In the genomic region with DNA sequence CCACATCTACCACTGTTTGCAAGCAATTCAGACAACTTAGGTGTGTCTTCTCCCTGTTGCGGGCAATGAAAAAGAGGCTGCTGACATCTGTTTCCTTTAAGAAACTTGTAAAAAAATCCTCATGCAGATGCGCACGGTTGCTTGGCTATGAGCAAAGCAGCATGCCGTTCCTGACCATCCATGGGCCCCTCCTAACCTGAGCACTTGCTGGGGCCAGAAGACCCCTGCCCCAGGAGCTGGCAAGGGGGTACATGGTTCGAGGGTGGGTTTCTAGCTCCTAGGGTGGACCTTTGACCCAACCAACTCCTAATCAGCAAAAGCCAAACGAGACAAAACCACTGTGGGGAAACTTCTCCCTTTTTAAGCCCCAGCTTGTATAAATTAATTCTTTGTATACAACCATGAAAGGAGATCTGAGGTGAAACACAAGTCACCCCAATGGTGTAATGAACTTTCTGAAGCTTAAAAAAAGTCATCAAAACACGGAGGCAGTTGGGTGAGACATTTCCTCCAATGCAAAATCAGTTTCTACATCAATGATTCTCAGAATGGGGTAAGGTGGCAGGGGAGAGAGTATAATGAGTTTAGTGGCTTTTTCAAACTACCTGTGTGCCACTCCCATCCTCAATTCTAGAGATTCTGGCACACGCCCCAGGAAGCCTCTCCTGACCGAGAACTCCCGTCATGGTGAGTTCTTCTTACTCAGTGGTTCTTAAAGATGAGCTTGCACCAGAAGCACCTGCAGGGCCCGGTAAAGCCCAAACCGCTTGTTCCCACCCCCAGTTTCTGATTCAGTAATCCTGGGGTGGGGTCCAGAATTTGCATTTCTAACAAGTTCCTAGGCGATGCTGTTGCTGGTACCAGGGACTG, we compare ENCODE assay signal across 9 cellular contexts. TPM values are rescaled to one million over a fixed set of nuclear protein-coding genes. Genes with fewer than 3 reads are reported as not detected.
DNase-seq lines count a peak whose midpoint lies in the region; ATAC-seq and TF ChIP-seq lines count a peak whose summit lies in the region.
"Had no signal": no experiment of that assay in that cellular context is flagged by ENCODE, and none has a peak within 500 bp of the region (broad histone marks: within the 10 kb centered on the region; RNA-seq: fewer than 3 reads in every experiment).

No MANE protein-coding gene starts in this region.

- peak overlapping the region; percentile 44; the same call in 1 of the 2 replicates for H2AFZ ChIP-seq in MM.1S (ENCODE audit: low read length)

- peak; percentile 50 for ATAC-seq in GM18861 (IDR thresholded peaks at IDR 0.05; ENCODE audit: unreplicated experiment)
- peak; percentile 44 for ATAC-seq in HG02571 (IDR thresholded peaks at IDR 0.05; ENCODE audit: unreplicated experiment)

- intact Hi-C loops in colonic mucosa (cut with DNase I), result no loop called here

- peak overlapping the region; percentile 94 for H3K4me2 ChIP-seq in MM.1S (ENCODE audit: low read depth, low read length)

- H4K20me1 ChIP-seq in MM.1S (ENCODE audit: insufficient read depth, low read length), result no peaks in the 10 kb centered on the region

- DNase-seq in MM.1S (peak; percentile 97), mesenteric fat pad (ENCODE audit: low spot score) (peak; percentile 30), colonic mucosa (no peak), EL (no peak), epidermal melanocyte (ENCODE audit: insufficient read length, low spot score) (no peak), hippocampal formation (lab: John Stamatoyannopoulos, UW) (no peak)

- TF ChIP-seq CTCF in MM.1S (IDR thresholded peaks at IDR 0.05; ENCODE audit: low read length), result no peak
- no peak for TF ChIP-seq CTCF in colonic mucosa (IDR thresholded peaks at IDR 0.05)

- H3K27me3 ChIP-seq in MM.1S (replicated peaks; ENCODE audit: insufficient read depth, low read length) (no peaks in the 10 kb centered on the region), colonic mucosa (no peaks in the 10 kb centered on the region)

- H3K9ac ChIP-seq in MM.1S (ENCODE audit: low read length), result peak overlapping the region; percentile 85
- H3K9ac ChIP-seq in colonic mucosa (ENCODE audit: low read depth in 2 of 2, low read length in 2 of 2), result no peak overlapping the region

- H3K9me3 ChIP-seq in MM.1S (replicated peaks; ENCODE audit: insufficient read depth, low read length), result no peaks in the 10 kb centered on the region
- H3K9me3 ChIP-seq in colonic mucosa, result no peaks in the 10 kb centered on the region

- H3K4me3 ChIP-seq in MM.1S (ENCODE audit: low read length) (peak overlapping the region; percentile 47), colonic mucosa (no peak overlapping the region)

- H3K9me2 ChIP-seq in MM.1S (replicated peaks; ENCODE audit: insufficient read depth, low read length), result no peaks in the 10 kb centered on the region

- peaks cover 51% of the 10 kb centered on the region for H3K4me1 ChIP-seq in MM.1S (ENCODE audit: low read length)
- no peaks in the 10 kb centered on the region for H3K4me1 ChIP-seq in colonic mucosa

- H3K79me2 ChIP-seq in MM.1S (ENCODE audit: low read length), result no peaks in the 10 kb centered on the region

- H3K27ac ChIP-seq in MM.1S (ENCODE audit: low read length) (peak overlapping the region; percentile 96), colonic mucosa (no peak overlapping the region)

- H3K36me3 ChIP-seq in MM.1S (replicated peaks; ENCODE audit: insufficient read depth, low read length), result no peaks in the 10 kb centered on the region
- H3K36me3 ChIP-seq in colonic mucosa, result no peaks in the 10 kb centered on the region

- peaks cover 35% of the 10 kb centered on the region for H3F3A ChIP-seq in MM.1S (ENCODE audit: insufficient read depth, low read length)

RNA-seq across cellular contexts. Expression of a gene that starts 44.1 kb away (rescaled TPM):
- total RNA-seq in mesenteric fat pad (0.16 TPM), colonic mucosa (under 1 TPM in 1 of 2 donors, not detected in 1; 0.15 TPM)
- total RNA-seq: HT1080 had no signal

Comparison
In these comparisons a context has a peak if more than half of its experiments do, and no peak if none do; other contexts are left out.
1. DNase-seq: peak in MM.1S (single experiment) and mesenteric fat pad (single experiment); none in colonic mucosa (single experiment), EL (single experiment), epidermal melanocyte (single experiment) and hippocampal formation (0 of 2).